Comparison of ENCODE assay signal across 1 cellular context in genomic region chr12:120495723-120496352, GRCh38.
TF ChIP-seq lines count a peak whose summit lies in the region.

DYNLL1 (plus strand) TSS chr12:120496113; CDS start chr12:120496422, 309 bp downstream.

TF ChIP-seq in GM12878, 131 proteins besides CTCF, POLR2A, EP300 and RAD21 (continued from another document):
- no peak for TF ChIP-seq CUX1 (IDR thresholded peaks at IDR 0.05; ENCODE audit: insufficient replicate concordance, low read depth, low read length)
- TF ChIP-seq ZNF274 (IDR thresholded peaks at IDR 0.05; ENCODE audit: insufficient read depth, insufficient read length): no peak
- no peak for TF ChIP-seq MYC (IDR thresholded peaks at IDR 0.05; ENCODE audit: insufficient read depth, insufficient read length, insufficient replicate concordance, low read length, severe bottlenecking)
- no peak for TF ChIP-seq ZNF384 (IDR thresholded peaks at IDR 0.05; ENCODE audit: borderline replicate concordance, low read depth, low read length)
- no peak for TF ChIP-seq SPI1 (IDR thresholded peaks at IDR 0.05; ENCODE audit: borderline replicate concordance, insufficient read depth, low read depth, low read length)
- peak in 1 of 2 experiments; percentile 68; a peak in 2 of 4 replicates for TF ChIP-seq SRF (IDR thresholded peaks at IDR 0.05; ENCODE audit: low read depth in 2 of 2, low read length in 2 of 2)
- peak; percentile 69; the same call in 1 of the 2 replicates for TF ChIP-seq RFX5 (IDR thresholded peaks at IDR 0.05; ENCODE audit: low read depth, low read length)
